ENCODE assay signal across 25 cellular contexts in the genomic region with DNA sequence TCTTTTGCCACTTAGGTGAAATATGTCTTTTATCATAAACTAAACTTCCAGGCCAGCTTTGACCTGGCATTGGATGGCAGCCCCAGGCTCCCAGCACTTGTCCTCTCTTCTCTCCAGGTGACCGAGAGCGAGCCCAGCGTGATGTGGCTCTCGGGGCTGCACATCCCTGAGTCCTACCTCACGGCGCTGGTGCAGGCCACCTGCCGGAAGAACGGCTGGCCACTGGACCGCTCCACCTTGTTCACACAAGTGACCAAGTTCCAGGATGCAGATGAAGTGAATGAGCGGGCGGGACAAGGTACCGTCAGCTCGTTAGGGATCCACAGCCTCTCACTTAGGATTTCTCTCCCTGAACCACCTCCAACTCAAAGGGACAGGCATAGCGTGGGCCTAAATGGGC.
"Had no signal": no experiment of that assay in that cellular context is flagged by ENCODE, and none has a peak within 500 bp of the region (broad histone marks: within the 10 kb centered on the region; RNA-seq: fewer than 3 reads in every experiment).

No MANE protein-coding gene starts in this region.

- H3K27ac Mint-ChIP-seq: dendritic cell treated with granulocyte-macrophage colony-stimulating factor and Interleukin-4, amounts not matched to agents 40 ng/mL and 50 ng/mL, for 4 days; memory B cell; nephron; neural progenitor cell; stimulated activated effector memory CD8-positive, alpha-beta T cell treated with anti-CD3 and anti-CD28 coated beads, Interleukin-12 subunit alpha, Interleukin-12 subunit beta, amount 100 ng/mL, for 72 hours; type B pancreatic cell had no signal

- H3K4me3 Mint-ChIP-seq: dendritic cell treated with granulocyte-macrophage colony-stimulating factor and Interleukin-4, amounts not matched to agents 40 ng/mL and 50 ng/mL, for 4 days; memory B cell; nephron; neural progenitor cell; stimulated activated effector memory CD8-positive, alpha-beta T cell treated with anti-CD3 and anti-CD28 coated beads, Interleukin-12 subunit alpha, Interleukin-12 subunit beta, amount 100 ng/mL, for 72 hours; type B pancreatic cell had no signal

- H3K27me3 ChIP-seq: colonic mucosa, esophagus muscularis mucosa, gastroesophageal sphincter, heart left ventricle, hepatocyte, sigmoid colon, stomach, tibial artery, uterus had no signal

- H3K9me3 ChIP-seq: colonic mucosa, esophagus muscularis mucosa, gastroesophageal sphincter, heart left ventricle, psoas muscle, sigmoid colon, stomach, uterus had no signal

- H3K4me3 ChIP-seq: colonic mucosa, esophagus muscularis mucosa, gastroesophageal sphincter, heart left ventricle, hepatocyte, lung, neural progenitor cell, psoas muscle, sigmoid colon, stomach, tibial artery, uterus had no signal

- H3K9me3 Mint-ChIP-seq: dendritic cell treated with granulocyte-macrophage colony-stimulating factor and Interleukin-4, amounts not matched to agents 40 ng/mL and 50 ng/mL, for 4 days; memory B cell; stimulated activated effector memory CD8-positive, alpha-beta T cell treated with anti-CD3 and anti-CD28 coated beads, Interleukin-12 subunit alpha, Interleukin-12 subunit beta, amount 100 ng/mL, for 72 hours; type B pancreatic cell had no signal

- H3K27ac ChIP-seq: colonic mucosa, esophagus muscularis mucosa, foreskin keratinocyte, gastroesophageal sphincter, heart left ventricle, hepatocyte, neural progenitor cell, parathyroid adenoma, psoas muscle, sigmoid colon, stomach, tibial artery, uterus had no signal

- ATAC-seq: foreskin keratinocyte; gastroesophageal sphincter; heart left ventricle; left ventricle myocardium superior; psoas muscle; right cardiac atrium; stimulated activated effector memory CD8-positive, alpha-beta T cell treated with anti-CD3 and anti-CD28 coated beads, Interleukin-12 subunit alpha, Interleukin-12 subunit beta, amount 100 ng/mL, for 72 hours had no signal

- H3K36me3 Mint-ChIP-seq: stimulated activated effector memory CD8-positive, alpha-beta T cell treated with anti-CD3 and anti-CD28 coated beads, Interleukin-12 subunit alpha, Interleukin-12 subunit beta, amount 100 ng/mL, for 72 hours had no signal

- H3K36me3 ChIP-seq: colonic mucosa, neural progenitor cell, uterus had no signal

- H3K4me1 ChIP-seq: colonic mucosa, esophagus muscularis mucosa, foreskin keratinocyte, gastroesophageal sphincter, neural progenitor cell, parathyroid adenoma, psoas muscle, sigmoid colon, stomach, tibial artery, uterus had no signal

- H3K27me3 Mint-ChIP-seq: type B pancreatic cell had no signal

- DNase-seq: colonic mucosa; effector memory CD4-positive, alpha-beta T cell; foreskin keratinocyte; heart left ventricle; left ventricle myocardium superior; psoas muscle; right cardiac atrium; sigmoid colon; stimulated activated CD4-positive, alpha-beta T cell treated with anti-CD3 and anti-CD28 coated beads, Interleukin-2, amount 100 ng/mL, for 24 hours; stimulated activated CD4-positive, alpha-beta T cell treated with anti-CD3 and anti-CD28 coated beads, Interleukin-4, amount 100 ng/mL, for 24 hours; stimulated activated naive CD4-positive, alpha-beta T cell treated with Interleukin-2 at 50 U/mL for 16 hours; stomach; tibial artery; uterus had no signal
